Comparison of ENCODE assay signal across 8 cellular contexts in the genomic region with DNA sequence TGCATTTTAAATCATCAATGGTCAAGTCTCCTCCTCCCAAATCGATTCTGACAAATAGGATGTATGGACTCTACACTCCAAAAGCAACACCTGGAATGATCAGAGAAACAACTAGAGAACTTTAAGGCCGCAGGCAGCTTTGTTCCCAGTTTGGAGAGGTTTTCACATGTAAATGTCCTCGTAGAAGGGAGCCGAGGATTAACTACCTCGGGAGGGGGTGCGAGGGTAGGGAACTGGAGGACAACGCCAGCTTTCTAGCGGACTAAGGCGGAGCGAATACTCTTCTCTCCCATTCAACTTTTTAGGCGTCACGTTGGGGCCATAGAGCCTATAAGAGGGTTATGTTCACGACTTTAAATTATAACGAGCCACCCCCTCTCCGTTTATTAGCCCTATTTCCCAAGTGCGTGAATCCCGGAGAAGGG. TPM values are rescaled to one million over a fixed set of nuclear protein-coding genes. Genes with fewer than 3 reads are reported as not detected.
DNase-seq lines count a peak whose midpoint lies in the region; ATAC-seq and TF ChIP-seq lines count a peak whose summit lies in the region.

No MANE protein-coding gene starts in this region.

- peak overlapping the region; percentile 61 for H3K4me3 ChIP-seq in epithelial cell of esophagus (ENCODE audit: low read length)

- TF ChIP-seq CTCF in epithelial cell of esophagus (IDR thresholded peaks at IDR 0.05; ENCODE audit: insufficient read depth, low read depth, low read length, missing control alignments), result no peak

- peak overlapping the region in 5 of 6 donors; percentile 13 to 89 (median 69) for H3K27ac Mint-ChIP-seq in naive B cell

- peak overlapping the region in 2 of 8 donors; percentile 93 to 97 for H3K4me3 Mint-ChIP-seq in naive B cell

- DNase-seq in stimulated activated CD4-positive, alpha-beta T cell treated with anti-CD3 and anti-CD28 coated beads, Interleukin-2, amount 100 ng/mL, for 24 hours, result peak; percentile 9 to 19
- no peak for DNase-seq in stimulated activated CD4-positive, alpha-beta T cell treated with anti-CD3 and anti-CD28 coated beads, Interleukin-4, amount 100 ng/mL, for 4 hours
- DNase-seq in RPMI8226 (peak; percentile 37), epithelial cell of esophagus (ENCODE audit: low read depth) (peak; percentile 36), naive B cell (no peak), SIG-M5 treated with dmso at 0.1 percent for 504 hours (lab: John Stamatoyannopoulos, UW; ENCODE audit: unreplicated experiment) (no peak), putamen (ENCODE audit: low spot score) (no peak)

- no peaks in the 10 kb centered on the region for H3K36me3 Mint-ChIP-seq in naive B cell

- peaks cover 0 to 14% (median 5%) of the 10 kb centered on the region in 3 donors for H3K4me1 Mint-ChIP-seq in naive B cell

- no peaks in the 10 kb centered on the region for H3K9me3 Mint-ChIP-seq in naive B cell

- no peak for ATAC-seq in naive B cell (ENCODE audit: low read depth in 2 of 2)
- no peak for ATAC-seq in GM18909 (IDR thresholded peaks at IDR 0.05; ENCODE audit: poor library complexity, unreplicated experiment)

- no peaks in the 10 kb centered on the region for H3K27me3 Mint-ChIP-seq in naive B cell

RNA-seq across cellular contexts. Expression of a gene that starts 1.2 kb away (rescaled TPM):
- 10 to 100 TPM; 25.1 to 66.0 (median 34.8) TPM for polyA plus RNA-seq in naive B cell (ENCODE audit: low read depth in 6 of 6)

Comparison
In these comparisons a context has a peak if more than half of its experiments do, and no peak if none do; other contexts are left out.
1. DNase-seq: peak in stimulated activated CD4-positive, alpha-beta T cell treated with anti-CD3 and anti-CD28 coated beads, Interleukin-2, amount 100 ng/mL, for 24 hours (2 of 2), RPMI8226 (single experiment) and epithelial cell of esophagus (single experiment); none in stimulated activated CD4-positive, alpha-beta T cell treated with anti-CD3 and anti-CD28 coated beads, Interleukin-4, amount 100 ng/mL, for 4 hours (0 of 2), naive B cell (single experiment), SIG-M5 treated with dmso at 0.1 percent for 504 hours (single experiment) and putamen (single experiment).